Comparison of ENCODE assay signal across 1 cellular context in the genomic region with DNA sequence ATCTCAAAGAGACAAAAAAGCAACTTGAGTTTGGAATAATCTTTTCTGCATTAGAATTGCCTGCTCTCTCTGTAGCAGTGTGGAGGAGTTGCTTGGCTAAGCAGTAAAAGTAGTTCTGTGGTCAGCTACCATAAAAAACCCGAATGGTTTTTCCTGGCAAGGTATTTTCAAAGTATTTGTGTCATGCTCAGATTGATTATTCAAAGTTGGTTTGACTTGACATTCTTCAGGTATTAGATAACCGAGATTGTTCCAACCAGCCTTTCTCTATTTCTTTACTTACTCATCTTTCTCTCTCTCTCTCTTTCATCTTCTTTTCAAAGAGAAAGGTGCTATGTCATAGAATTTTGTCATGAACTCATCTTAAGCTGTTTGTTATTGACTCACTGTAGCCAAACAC.
TF ChIP-seq lines count a peak whose summit lies in the region.

No MANE protein-coding gene starts in this region.

TF ChIP-seq in WTC11, 78 proteins besides CTCF, POLR2A, EP300 and RAD21 (continued from another document):
- TF ChIP-seq ZNF317 (CRISPR knock-in tag; IDR thresholded peaks at IDR 0.05; ENCODE audit: borderline replicate concordance, low read depth) (no peak), HMGA2 (CRISPR knock-in tag; IDR thresholded peaks at IDR 0.05) (no peak)
TF ChIP-seq in WTC11: peak in this region for 0.
